8 cellular contexts compared by ENCODE assay signal in the genomic region with DNA sequence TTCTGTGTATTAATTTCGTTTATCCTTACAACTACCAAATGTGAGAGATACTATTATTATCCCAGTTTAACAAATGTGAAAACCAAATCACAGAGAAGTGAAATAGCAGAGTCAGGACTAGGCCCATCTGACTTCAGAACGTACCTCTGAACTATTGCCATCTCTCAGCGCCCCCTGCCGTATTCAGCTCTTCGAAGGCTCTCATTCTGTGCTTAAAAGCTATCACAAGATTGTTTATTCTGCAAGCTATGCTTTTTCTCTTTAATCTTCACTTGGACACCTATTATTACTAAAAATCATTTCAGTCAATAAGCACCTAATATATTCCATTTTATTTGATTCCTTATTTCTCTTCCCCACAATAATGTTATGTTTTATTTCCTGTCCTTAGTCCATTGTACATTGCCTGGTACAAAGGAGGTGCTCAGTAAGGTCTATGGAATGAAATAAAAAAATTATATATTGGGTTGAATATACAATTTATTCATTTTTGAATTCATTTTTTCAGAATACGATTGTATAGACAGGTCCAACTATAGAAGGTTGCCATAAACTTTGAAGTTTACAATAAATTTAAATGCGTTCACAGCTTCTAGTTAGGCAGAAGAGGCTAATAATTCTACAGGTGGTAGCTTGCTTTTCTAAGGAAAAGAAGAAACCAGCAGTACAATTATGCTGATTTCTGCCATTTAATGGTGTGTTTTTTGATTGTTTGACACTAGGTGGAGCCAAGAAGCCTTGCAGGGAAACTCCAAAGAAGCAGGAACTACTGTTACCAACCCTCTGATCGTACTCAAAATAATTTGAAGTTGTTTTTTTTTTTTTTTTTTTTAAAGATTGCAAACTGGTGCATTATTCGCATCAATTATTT.
DNase-seq lines count a peak whose midpoint lies in the region; ATAC-seq and TF ChIP-seq lines count a peak whose summit lies in the region.

No MANE protein-coding gene starts in this region.

- peaks cover 4% of the 10 kb centered on the region for H3K4me1 Mint-ChIP-seq in CD4-positive, alpha-beta T cell (ENCODE audit: low read depth)
- H3K4me1 Mint-ChIP-seq in effector memory CD8-positive, alpha-beta T cell (ENCODE audit: low read depth in 2 of 2): peaks cover 0 to 1% of the 10 kb centered on the region in 2 donors
- H3K4me1 Mint-ChIP-seq in naive B cell: peaks cover 23 to 29% (median 24%) of the 10 kb centered on the region in 3 donors
- H3K4me1 Mint-ChIP-seq in activated T-helper 1 cell treated with anti-CD3 and anti-CD28 coated beads, Interleukin-12 subunit alpha, Interleukin-12 subunit beta, Interleukin-2, Interleukin-4 antibody, amounts not matched to agents 30 ng/mL and 10 ng/mL and 1 ng/mL, durations not matched to agents 14 hours and 24 hours and 36 hours (ENCODE audit: low read depth): peaks cover 28% of the 10 kb centered on the region

- H3K4me3 Mint-ChIP-seq in CD4-positive, alpha-beta T cell: no peak overlapping the region
- no peak overlapping the region for H3K4me3 Mint-ChIP-seq in effector memory CD8-positive, alpha-beta T cell
- H3K4me3 Mint-ChIP-seq in naive B cell: peak overlapping the region in 2 of 8 donors; percentile 14 to 40
- H3K4me3 Mint-ChIP-seq in activated T-helper 1 cell treated with anti-CD3 and anti-CD28 coated beads, Interleukin-12 subunit alpha, Interleukin-12 subunit beta, Interleukin-2, Interleukin-4 antibody, amounts not matched to agents 30 ng/mL and 10 ng/mL and 1 ng/mL, durations not matched to agents 14 hours and 24 hours and 36 hours: no peak overlapping the region

- no peak overlapping the region for H2BK5ac ChIP-seq in IMR-90 (ENCODE audit: low read depth, low read length, poor library complexity, severe bottlenecking)

- H3K27ac Mint-ChIP-seq in CD4-positive, alpha-beta T cell: no peak overlapping the region
- no peak overlapping the region for H3K27ac Mint-ChIP-seq in effector memory CD8-positive, alpha-beta T cell
- no peak overlapping the region for H3K27ac Mint-ChIP-seq in naive B cell
- no peak overlapping the region for H3K27ac Mint-ChIP-seq in activated T-helper 1 cell treated with anti-CD3 and anti-CD28 coated beads, Interleukin-12 subunit alpha, Interleukin-12 subunit beta, Interleukin-2, Interleukin-4 antibody, amounts not matched to agents 30 ng/mL and 10 ng/mL and 1 ng/mL, durations not matched to agents 14 hours and 24 hours and 36 hours

- intact Hi-C loops in CD4-positive, alpha-beta T cell (cut with DNase I, micrococcal nuclease): loop anchor here in 1 of 2 experiments (5.0 to 10.0 kb wide), 2 partner anchors 60 to 213 kb away; no protein-coding TSS in a partner anchor
- intact Hi-C loops in IMR-90 (cut with micrococcal nuclease): loop anchor here (1.0 to 10.0 kb wide), 4 partner anchors 208 to 920 kb away; a partner anchor contains a TSS
- intact Hi-C loops in activated T-helper 1 cell treated with anti-CD3 and anti-CD28 coated beads, Interleukin-12 subunit alpha, Interleukin-12 subunit beta, Interleukin-2, Interleukin-4 antibody, amounts not matched to agents 30 ng/mL and 10 ng/mL and 1 ng/mL, durations not matched to agents 14 hours and 24 hours and 36 hours (cut with micrococcal nuclease): loop anchor here (1.0 to 10.0 kb wide), 5 partner anchors 208 to 910 kb away; a partner anchor contains a TSS

- POLR2A ChIA-PET in CD4-positive, alpha-beta T cell (lab: Charles Lee): no interaction called here
- POLR2A ChIA-PET in IMR-90 (lab: Charles Lee; ENCODE audit: unreplicated experiment): interaction anchor here (1.0 kb wide), 1 partner anchor 235 kb away, joined by 3 read pairs; a partner anchor contains a TSS

- H3K4ac ChIP-seq in IMR-90 (ENCODE audit: low read depth, low read length): no peak overlapping the region

- no peak for DNase-seq in CD4-positive, alpha-beta T cell
- DNase-seq in IMR-90 (peak; percentile 63), Peyer's patch (peak in 2 of 3 donors; percentile 32 to 71), naive B cell (peak; percentile 47), HuH-7.5 (ENCODE audit: low spot score) (no peak)
- no peak for DNase-seq in effector memory CD8-positive, alpha-beta T cell
- DNase-seq in activated T-helper 1 cell treated with anti-CD3 and anti-CD28 coated beads, Interleukin-12 subunit alpha, Interleukin-12 subunit beta, Interleukin-2, Interleukin-4 antibody, amounts not matched to agents 30 ng/mL and 10 ng/mL and 1 ng/mL, durations not matched to agents 14 hours and 24 hours and 36 hours (ENCODE audit: low spot score): no peak

- no peak for TF ChIP-seq POLR2A in IMR-90 (IDR thresholded peaks at IDR 0.05; ENCODE audit: low read depth, low read length)
- no peak for TF ChIP-seq POLR2A in Peyer's patch (IDR thresholded peaks at IDR 0.05)

- H3K4me3 ChIP-seq in IMR-90 (ENCODE audit: insufficient read depth, low read depth, low read length): no peak overlapping the region
- H3K4me3 ChIP-seq in Peyer's patch: no peak overlapping the region

- H3K79me1 ChIP-seq in IMR-90 (ENCODE audit: low read depth in 1 of 2, low read length in 2 of 2): no peaks in the 10 kb centered on the region

- CTCF ChIA-PET in CD4-positive, alpha-beta T cell (lab: Charles Lee): interaction anchor here (0.6 to 1.9 kb wide), 2 partner anchors 78 to 431 kb away, joined by 3 to 4 read pairs; no protein-coding TSS in a partner anchor
- CTCF ChIA-PET in IMR-90 (lab: Yijun Ruan, JAX): interaction anchor here (0.6 to 1.8 kb wide), 19 partner anchors 9 to 1219 kb away, joined by 3 to 10 read pairs (median 4); a partner anchor contains a TSS

- H3K9ac ChIP-seq in IMR-90 (ENCODE audit: low read depth, low read length): no peak overlapping the region

- no peak overlapping the region for H4K91ac ChIP-seq in IMR-90 (ENCODE audit: insufficient read depth, low read depth, low read length)

- H4K5ac ChIP-seq in IMR-90 (ENCODE audit: low read depth, low read length): no peak overlapping the region

- no peak overlapping the region for H3K18ac ChIP-seq in IMR-90 (ENCODE audit: low read depth, low read length)

- H3K23ac ChIP-seq in IMR-90 (ENCODE audit: low read depth, low read length): no peak overlapping the region

- peak; percentile 53 for TF ChIP-seq CTCF in CD4-positive, alpha-beta T cell (IDR thresholded peaks at IDR 0.05)
- TF ChIP-seq CTCF in IMR-90 (conservative IDR thresholded peaks at IDR 0.05; ENCODE audit: low read depth, low read length): peak; percentile 67
- peak in 5 of 6 experiments; percentile 22 to 61 (median 53) for TF ChIP-seq CTCF in Peyer's patch (IDR thresholded peaks at IDR 0.05)

- ATAC-seq in CD4-positive, alpha-beta T cell (ENCODE audit: poor library complexity): no peak
- ATAC-seq in GM18502 (IDR thresholded peaks at IDR 0.05; ENCODE audit: poor library complexity, unreplicated experiment) (peak; percentile 43), IMR-90 (ENCODE audit: low read depth) (peak; percentile 92), naive B cell (ENCODE audit: low read depth in 2 of 2) (peak; percentile 68 to 74)
- peak; percentile 75 for ATAC-seq in effector memory CD8-positive, alpha-beta T cell (replicated peaks)

- H2AK5ac ChIP-seq in IMR-90 (ENCODE audit: low read depth, low read length): no peak overlapping the region

- no peaks in the 10 kb centered on the region for H3K27me3 ChIP-seq in CD4-positive, alpha-beta T cell (ENCODE audit: control insufficient read depth, insufficient read depth, low read length)
- H3K27me3 ChIP-seq in IMR-90 (ENCODE audit: control insufficient read depth, insufficient read depth, low read length): peaks cover 3% of the 10 kb centered on the region
- no peaks in the 10 kb centered on the region for H3K27me3 ChIP-seq in Peyer's patch

- no peak overlapping the region for H2BK15ac ChIP-seq in IMR-90 (ENCODE audit: low read depth, low read length)

- no peak overlapping the region for H2AK9ac ChIP-seq in IMR-90 (replicated peaks; ENCODE audit: low read depth, low read length, poor library complexity)

- H4K8ac ChIP-seq in IMR-90 (ENCODE audit: low read depth in 2 of 2, low read length in 2 of 2): no peak overlapping the region

- no peak overlapping the region for H3K14ac ChIP-seq in IMR-90 (replicated peaks; ENCODE audit: low read depth, low read length)

- H3K9me3 Mint-ChIP-seq in CD4-positive, alpha-beta T cell: no peaks in the 10 kb centered on the region
- H3K9me3 Mint-ChIP-seq in effector memory CD8-positive, alpha-beta T cell: no peaks in the 10 kb centered on the region
- H3K9me3 Mint-ChIP-seq in naive B cell: peaks cover 0 to 5% (median 0%) of the 10 kb centered on the region in 7 donors
- H3K9me3 Mint-ChIP-seq in activated T-helper 1 cell treated with anti-CD3 and anti-CD28 coated beads, Interleukin-12 subunit alpha, Interleukin-12 subunit beta, Interleukin-2, Interleukin-4 antibody, amounts not matched to agents 30 ng/mL and 10 ng/mL and 1 ng/mL, durations not matched to agents 14 hours and 24 hours and 36 hours: no peaks in the 10 kb centered on the region

- H3K4me1 ChIP-seq in IMR-90 (ENCODE audit: control insufficient read depth, insufficient read depth, low read length) (no peaks in the 10 kb centered on the region), Peyer's patch (no peaks in the 10 kb centered on the region)

- in situ Hi-C loops in IMR-90 (cut with MboI; ENCODE audit: low sequenced_read_pairs): loop anchor here (5.0 kb wide), 1 partner anchor 432 kb away; no protein-coding TSS in a partner anchor

- H3K36me3 Mint-ChIP-seq in CD4-positive, alpha-beta T cell (ENCODE audit: low read depth): no peaks in the 10 kb centered on the region
- no peaks in the 10 kb centered on the region for H3K36me3 Mint-ChIP-seq in effector memory CD8-positive, alpha-beta T cell (ENCODE audit: insufficient read depth)
- no peaks in the 10 kb centered on the region for H3K36me3 Mint-ChIP-seq in naive B cell
- no peaks in the 10 kb centered on the region for H3K36me3 Mint-ChIP-seq in activated T-helper 1 cell treated with anti-CD3 and anti-CD28 coated beads, Interleukin-12 subunit alpha, Interleukin-12 subunit beta, Interleukin-2, Interleukin-4 antibody, amounts not matched to agents 30 ng/mL and 10 ng/mL and 1 ng/mL, durations not matched to agents 14 hours and 24 hours and 36 hours (ENCODE audit: low read depth)

- BruUV-seq in IMR-90 (replicated peaks; lab: Mats Ljungman, UMichigan): no TSS peak

- H3K36me3 ChIP-seq in IMR-90 (ENCODE audit: control insufficient read depth, insufficient read depth, low read length): no peaks in the 10 kb centered on the region
- no peaks in the 10 kb centered on the region for H3K36me3 ChIP-seq in Peyer's patch

- no peaks in the 10 kb centered on the region for H4K20me1 ChIP-seq in IMR-90 (ENCODE audit: insufficient read depth, low read length)

- no peak overlapping the region for H3K56ac ChIP-seq in IMR-90 (ENCODE audit: extremely low read depth, insufficient read depth, low read length)

- peaks cover 15% of the 10 kb centered on the region for H3K27me3 Mint-ChIP-seq in CD4-positive, alpha-beta T cell
- H3K27me3 Mint-ChIP-seq in effector memory CD8-positive, alpha-beta T cell: peaks cover 3 to 10% of the 10 kb centered on the region in 2 donors
- H3K27me3 Mint-ChIP-seq in naive B cell: peaks cover 6 to 26% (median 25%) of the 10 kb centered on the region in 3 donors
- peaks cover 61% of the 10 kb centered on the region for H3K27me3 Mint-ChIP-seq in activated T-helper 1 cell treated with anti-CD3 and anti-CD28 coated beads, Interleukin-12 subunit alpha, Interleukin-12 subunit beta, Interleukin-2, Interleukin-4 antibody, amounts not matched to agents 30 ng/mL and 10 ng/mL and 1 ng/mL, durations not matched to agents 14 hours and 24 hours and 36 hours (ENCODE audit: insufficient read depth)

- peak; percentile 67 for TF ChIP-seq RAD21 in IMR-90 (IDR thresholded peaks at IDR 0.05; ENCODE audit: low read length)

- H3K9me3 ChIP-seq in CD4-positive, alpha-beta T cell (ENCODE audit: control insufficient read depth, low read length): no peaks in the 10 kb centered on the region
- no peaks in the 10 kb centered on the region for H3K9me3 ChIP-seq in IMR-90 (ENCODE audit: control insufficient read depth, insufficient read depth, low read length)
- no peaks in the 10 kb centered on the region for H3K9me3 ChIP-seq in Peyer's patch

- dilution Hi-C loops in IMR-90 (cut with HindIII; ENCODE audit: low sequenced_read_pairs, unreplicated experiment): no loop called here

- no peaks in the 10 kb centered on the region for H3K9me1 ChIP-seq in IMR-90 (ENCODE audit: insufficient read depth, low read length)

- 40% methylated on average over 4 of the region's 9 CpGs; no CpG with 5 or more reads in 1 of the 2 experiments for WGBS in IMR-90 (ENCODE audit: extremely low coverage in 2 of 2, insufficient read length in 1 of 2), 2 experiments

- H2BK20ac ChIP-seq in IMR-90 (ENCODE audit: low read depth, low read length): no peak overlapping the region

- H2AFZ ChIP-seq in IMR-90 (replicated peaks; ENCODE audit: low read length, poor library complexity): no peak overlapping the region

- H2BK120ac ChIP-seq in IMR-90 (ENCODE audit: low read depth, low read length): no peak overlapping the region

- no peak overlapping the region for H3K4me2 ChIP-seq in IMR-90 (ENCODE audit: low read depth, low read length)

- H3K27ac ChIP-seq in CD4-positive, alpha-beta T cell (ENCODE audit: low read depth, low read length): no peak overlapping the region
- no peak overlapping the region for H3K27ac ChIP-seq in IMR-90 (ENCODE audit: insufficient read depth, low read length)
- H3K27ac ChIP-seq in Peyer's patch: no peak overlapping the region

Comparison
In these comparisons a context has a peak if more than half of its experiments do, and no peak if none do; other contexts are left out.
1. DNase-seq: peak in IMR-90 (single experiment), Peyer's patch (2 of 3) and naive B cell (single experiment); none in CD4-positive, alpha-beta T cell (0 of 10), effector memory CD8-positive, alpha-beta T cell (0 of 3), HuH-7.5 (single experiment) and activated T-helper 1 cell treated with anti-CD3 and anti-CD28 coated beads, Interleukin-12 subunit alpha, Interleukin-12 subunit beta, Interleukin-2, Interleukin-4 antibody, amounts not matched to agents 30 ng/mL and 10 ng/mL and 1 ng/mL, durations not matched to agents 14 hours and 24 hours and 36 hours (single experiment).
2. Peak in every context shown above with its lines, with median percentiles within 50 percentile points of each other: CTCF ChIP-seq.